ENCODE assay signal across 1 cellular context in the genomic region with DNA sequence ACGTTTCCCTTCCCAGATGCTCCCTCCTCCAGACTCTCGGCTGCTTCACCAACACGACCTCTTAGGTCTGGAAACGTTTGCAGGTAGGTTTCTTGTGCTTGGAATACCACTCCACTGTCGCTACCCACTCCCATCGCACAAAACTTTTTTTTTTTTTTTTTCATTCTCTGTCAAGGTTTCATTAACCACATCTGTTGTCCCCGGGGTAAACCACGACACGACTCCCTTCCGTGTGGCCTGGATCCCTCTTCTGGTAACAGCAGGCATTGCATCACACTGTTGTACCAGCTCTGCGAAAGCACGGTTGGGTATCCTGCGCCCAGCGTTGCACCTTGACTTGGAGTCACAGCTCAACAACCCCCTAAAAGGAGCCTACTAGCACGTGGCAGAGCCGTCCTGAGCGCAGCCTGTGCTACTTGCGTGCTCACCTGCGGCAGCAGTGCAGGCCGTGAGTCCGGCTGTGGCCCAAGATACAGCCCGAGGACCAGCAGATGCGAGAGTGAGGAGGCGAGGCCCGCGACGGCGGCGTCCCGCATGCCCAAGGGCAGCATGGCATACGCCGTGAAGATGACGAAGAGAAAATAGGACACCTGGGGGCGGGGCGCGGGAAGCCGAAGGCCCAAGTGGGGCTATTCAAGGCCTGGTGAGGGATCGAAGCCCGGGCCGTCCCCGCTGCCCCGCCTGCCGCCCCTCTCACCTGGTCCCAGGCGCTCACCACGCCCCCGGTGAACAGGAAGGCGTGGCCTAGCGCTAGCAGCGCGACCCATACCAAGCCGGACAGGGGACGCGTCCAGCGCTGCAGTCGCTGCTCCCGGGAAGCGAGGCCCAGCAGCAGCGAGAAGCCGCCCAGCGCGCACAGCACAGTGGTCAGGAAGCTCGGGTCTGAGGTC.
TF ChIP-seq lines count a peak whose summit lies in the region.

No MANE protein-coding gene starts in this region.

TF ChIP-seq in HepG2, 621 proteins besides CTCF, POLR2A, EP300 and RAD21 (continued from another document and continues in another):
- TF ChIP-seq, protein P1, sequence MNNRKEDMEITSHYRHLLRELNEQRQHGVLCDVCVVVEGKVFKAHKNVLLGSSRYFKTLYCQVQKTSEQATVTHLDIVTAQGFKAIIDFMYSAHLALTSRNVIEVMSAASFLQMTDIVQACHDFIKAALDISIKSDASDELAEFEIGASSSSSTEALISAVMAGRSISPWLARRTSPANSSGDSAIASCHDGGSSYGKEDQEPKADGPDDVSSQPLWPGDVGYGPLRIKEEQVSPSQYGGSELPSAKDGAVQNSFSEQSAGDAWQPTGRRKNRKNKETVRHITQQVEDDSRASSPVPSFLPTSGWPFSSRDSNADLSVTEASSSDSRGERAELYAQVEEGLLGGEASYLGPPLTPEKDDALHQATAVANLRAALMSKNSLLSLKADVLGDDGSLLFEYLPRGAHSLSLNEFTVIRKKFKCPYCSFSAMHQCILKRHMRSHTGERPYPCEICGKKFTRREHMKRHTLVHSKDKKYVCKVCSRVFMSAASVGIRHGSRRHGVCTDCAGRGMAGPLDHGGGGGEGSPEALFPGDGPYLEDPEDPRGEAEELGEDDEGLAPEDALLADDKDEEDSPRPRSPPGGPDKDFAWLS (CRISPR knock-in tag; IDR thresholded peaks at IDR 0.05; ENCODE audit: borderline replicate concordance) = peak; percentile 95
- TF ChIP-seq ZFYVE20 (CRISPR knock-in tag; IDR thresholded peaks at IDR 0.05; ENCODE audit: borderline replicate concordance, low read depth) (peak; percentile 96), GABPA (IDR thresholded peaks at IDR 0.05; ENCODE audit: low read depth, low read length) (no peak), GABPA (CRISPR knock-in tag; IDR thresholded peaks at IDR 0.05; ENCODE audit: low read depth) (no peak), KDM4B (CRISPR knock-in tag; IDR thresholded peaks at IDR 0.05) (no peak), ZNF367 (CRISPR knock-in tag; IDR thresholded peaks at IDR 0.05; ENCODE audit: borderline replicate concordance) (0 out of 2 replicates have a peak, but pooled peaks have one; percentile 28), FLYWCH1 (CRISPR knock-in tag; IDR thresholded peaks at IDR 0.05) (0 out of 2 replicates have a peak, but pooled peaks have one; percentile 0), THAP11 (CRISPR knock-in tag; IDR thresholded peaks at IDR 0.05) (no peak; the same call in none of the 2 replicates), ZSCAN29 (CRISPR knock-in tag; conservative IDR thresholded peaks at IDR 0.05) (peak; percentile 96), HMG20B (CRISPR knock-in tag; conservative IDR thresholded peaks at IDR 0.05) (peak; percentile 53; the same call in 1 of the 2 replicates), ZNF207 (IDR thresholded peaks at IDR 0.05; ENCODE audit: borderline replicate concordance) (no peak), RELA (CRISPR knock-in tag; IDR thresholded peaks at IDR 0.05) (peak; percentile 26; the same call in 1 of the 2 replicates), TCF7L2 (IDR thresholded peaks at IDR 0.05; ENCODE audit: low read depth, low read length) (no peak), MLLT10 (CRISPR knock-in tag; IDR thresholded peaks at IDR 0.05) (no peak), NFKB2 (CRISPR knock-in tag; IDR thresholded peaks at IDR 0.05; ENCODE audit: borderline replicate concordance) (peak; percentile 88; the same call in 1 of the 2 replicates), ZNF136 (CRISPR knock-in tag; IDR thresholded peaks at IDR 0.05; ENCODE audit: low read depth) (peak; percentile 96), KDM5B (CRISPR knock-in tag; IDR thresholded peaks at IDR 0.05; ENCODE audit: borderline replicate concordance) (peak; percentile 99), ETV6 (CRISPR knock-in tag; conservative IDR thresholded peaks at IDR 0.05) (peak; percentile 86), SIX4 (CRISPR knock-in tag; IDR thresholded peaks at IDR 0.05) (peak; percentile 33; the same call in 1 of the 2 replicates), ZNF703 (CRISPR knock-in tag; IDR thresholded peaks at IDR 0.05; ENCODE audit: borderline replicate concordance) (no peak), SMARCE1 (IDR thresholded peaks at IDR 0.05; ENCODE audit: borderline replicate concordance) (no peak), KLF9 (CRISPR knock-in tag; IDR thresholded peaks at IDR 0.05; ENCODE audit: low read depth) (peak; percentile 74; the same call in 1 of the 2 replicates), ZNF672 (CRISPR knock-in tag; IDR thresholded peaks at IDR 0.05) (no peak), ZNF160 (CRISPR knock-in tag; IDR thresholded peaks at IDR 0.05) (peak; percentile 13; the same call in 1 of the 2 replicates), CCDC6 (CRISPR knock-in tag; IDR thresholded peaks at IDR 0.05) (peak; percentile 90), NCOA2 (CRISPR knock-in tag; IDR thresholded peaks at IDR 0.05) (peak; percentile 45), ZNF891 (CRISPR knock-in tag; IDR thresholded peaks at IDR 0.05) (no peak; the same call in 1 of the 2 replicates), ZFP36 (IDR thresholded peaks at IDR 0.05; ENCODE audit: borderline replicate concordance, low read depth, low read length, partially characterized antibody) (no peak), ZNF724P (CRISPR knock-in tag; IDR thresholded peaks at IDR 0.05; ENCODE audit: borderline replicate concordance) (no peak; the same call in 1 of the 2 replicates), FIP1L1 (IDR thresholded peaks at IDR 0.05; ENCODE audit: borderline replicate concordance, insufficient read depth, low read depth, low read length) (no peak), FOXM1 (CRISPR knock-in tag; IDR thresholded peaks at IDR 0.05) (no peak), ZNF780A (CRISPR knock-in tag; IDR thresholded peaks at IDR 0.05) (peak; percentile 96), GPN1 (CRISPR knock-in tag; IDR thresholded peaks at IDR 0.05; ENCODE audit: borderline replicate concordance) (peak; percentile 87), BHLHE40 (IDR thresholded peaks at IDR 0.05; ENCODE audit: low read length) (no peak)
- TF ChIP-seq, protein P2, sequence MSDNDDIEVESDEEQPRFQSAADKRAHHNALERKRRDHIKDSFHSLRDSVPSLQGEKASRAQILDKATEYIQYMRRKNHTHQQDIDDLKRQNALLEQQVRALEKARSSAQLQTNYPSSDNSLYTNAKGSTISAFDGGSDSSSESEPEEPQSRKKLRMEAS (IDR thresholded peaks at IDR 0.05) = peak; percentile 98; the same call in 1 of the 2 replicates
- TF ChIP-seq, protein P3, sequence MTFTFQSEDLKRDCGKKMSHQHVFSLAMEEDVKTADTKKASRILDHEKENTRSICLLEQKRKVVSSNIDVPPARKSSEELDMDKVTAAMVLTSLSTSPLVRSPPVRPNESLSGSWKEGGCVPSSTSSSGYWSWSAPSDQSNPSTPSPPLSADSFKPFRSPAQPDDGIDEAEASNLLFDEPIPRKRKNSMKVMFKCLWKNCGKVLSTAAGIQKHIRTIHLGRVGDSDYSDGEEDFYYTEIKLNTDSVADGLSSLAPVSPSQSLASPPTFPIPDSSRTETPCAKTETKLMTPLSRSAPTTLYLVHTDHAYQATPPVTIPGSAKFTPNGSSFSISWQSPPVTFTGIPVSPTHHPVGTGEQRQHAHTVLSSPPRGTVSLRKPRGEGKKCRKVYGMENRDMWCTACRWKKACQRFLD (CRISPR knock-in tag; IDR thresholded peaks at IDR 0.05; ENCODE audit: borderline replicate concordance) = peak; percentile 98
- TF ChIP-seq, protein P4, sequence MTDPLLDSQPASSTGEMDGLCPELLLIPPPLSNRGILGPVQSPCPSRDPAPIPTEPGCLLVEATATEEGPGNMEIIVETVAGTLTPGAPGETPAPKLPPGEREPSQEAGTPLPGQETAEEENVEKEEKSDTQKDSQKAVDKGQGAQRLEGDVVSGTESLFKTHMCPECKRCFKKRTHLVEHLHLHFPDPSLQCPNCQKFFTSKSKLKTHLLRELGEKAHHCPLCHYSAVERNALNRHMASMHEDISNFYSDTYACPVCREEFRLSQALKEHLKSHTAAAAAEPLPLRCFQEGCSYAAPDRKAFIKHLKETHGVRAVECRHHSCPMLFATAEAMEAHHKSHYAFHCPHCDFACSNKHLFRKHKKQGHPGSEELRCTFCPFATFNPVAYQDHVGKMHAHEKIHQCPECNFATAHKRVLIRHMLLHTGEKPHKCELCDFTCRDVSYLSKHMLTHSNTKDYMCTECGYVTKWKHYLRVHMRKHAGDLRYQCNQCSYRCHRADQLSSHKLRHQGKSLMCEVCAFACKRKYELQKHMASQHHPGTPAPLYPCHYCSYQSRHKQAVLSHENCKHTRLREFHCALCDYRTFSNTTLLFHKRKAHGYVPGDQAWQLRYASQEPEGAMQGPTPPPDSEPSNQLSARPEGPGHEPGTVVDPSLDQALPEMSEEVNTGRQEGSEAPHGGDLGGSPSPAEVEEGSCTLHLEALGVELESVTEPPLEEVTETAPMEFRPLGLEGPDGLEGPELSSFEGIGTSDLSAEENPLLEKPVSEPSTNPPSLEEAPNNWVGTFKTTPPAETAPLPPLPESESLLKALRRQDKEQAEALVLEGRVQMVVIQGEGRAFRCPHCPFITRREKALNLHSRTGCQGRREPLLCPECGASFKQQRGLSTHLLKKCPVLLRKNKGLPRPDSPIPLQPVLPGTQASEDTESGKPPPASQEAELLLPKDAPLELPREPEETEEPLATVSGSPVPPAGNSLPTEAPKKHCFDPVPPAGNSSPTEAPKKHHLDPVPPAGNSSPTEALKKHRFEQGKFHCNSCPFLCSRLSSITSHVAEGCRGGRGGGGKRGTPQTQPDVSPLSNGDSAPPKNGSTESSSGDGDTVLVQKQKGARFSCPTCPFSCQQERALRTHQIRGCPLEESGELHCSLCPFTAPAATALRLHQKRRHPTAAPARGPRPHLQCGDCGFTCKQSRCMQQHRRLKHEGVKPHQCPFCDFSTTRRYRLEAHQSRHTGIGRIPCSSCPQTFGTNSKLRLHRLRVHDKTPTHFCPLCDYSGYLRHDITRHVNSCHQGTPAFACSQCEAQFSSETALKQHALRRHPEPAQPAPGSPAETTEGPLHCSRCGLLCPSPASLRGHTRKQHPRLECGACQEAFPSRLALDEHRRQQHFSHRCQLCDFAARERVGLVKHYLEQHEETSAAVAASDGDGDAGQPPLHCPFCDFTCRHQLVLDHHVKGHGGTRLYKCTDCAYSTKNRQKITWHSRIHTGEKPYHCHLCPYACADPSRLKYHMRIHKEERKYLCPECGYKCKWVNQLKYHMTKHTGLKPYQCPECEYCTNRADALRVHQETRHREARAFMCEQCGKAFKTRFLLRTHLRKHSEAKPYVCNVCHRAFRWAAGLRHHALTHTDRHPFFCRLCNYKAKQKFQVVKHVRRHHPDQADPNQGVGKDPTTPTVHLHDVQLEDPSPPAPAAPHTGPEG (CRISPR knock-in tag; IDR thresholded peaks at IDR 0.05) = peak; percentile 61
- TF ChIP-seq, protein P5, sequence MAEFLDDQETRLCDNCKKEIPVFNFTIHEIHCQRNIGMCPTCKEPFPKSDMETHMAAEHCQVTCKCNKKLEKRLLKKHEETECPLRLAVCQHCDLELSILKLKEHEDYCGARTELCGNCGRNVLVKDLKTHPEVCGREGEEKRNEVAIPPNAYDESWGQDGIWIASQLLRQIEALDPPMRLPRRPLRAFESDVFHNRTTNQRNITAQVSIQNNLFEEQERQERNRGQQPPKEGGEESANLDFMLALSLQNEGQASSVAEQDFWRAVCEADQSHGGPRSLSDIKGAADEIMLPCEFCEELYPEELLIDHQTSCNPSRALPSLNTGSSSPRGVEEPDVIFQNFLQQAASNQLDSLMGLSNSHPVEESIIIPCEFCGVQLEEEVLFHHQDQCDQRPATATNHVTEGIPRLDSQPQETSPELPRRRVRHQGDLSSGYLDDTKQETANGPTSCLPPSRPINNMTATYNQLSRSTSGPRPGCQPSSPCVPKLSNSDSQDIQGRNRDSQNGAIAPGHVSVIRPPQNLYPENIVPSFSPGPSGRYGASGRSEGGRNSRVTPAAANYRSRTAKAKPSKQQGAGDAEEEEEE (CRISPR knock-in tag; IDR thresholded peaks at IDR 0.05; ENCODE audit: borderline replicate concordance) = peak; percentile 99
- TF ChIP-seq, protein P6, sequence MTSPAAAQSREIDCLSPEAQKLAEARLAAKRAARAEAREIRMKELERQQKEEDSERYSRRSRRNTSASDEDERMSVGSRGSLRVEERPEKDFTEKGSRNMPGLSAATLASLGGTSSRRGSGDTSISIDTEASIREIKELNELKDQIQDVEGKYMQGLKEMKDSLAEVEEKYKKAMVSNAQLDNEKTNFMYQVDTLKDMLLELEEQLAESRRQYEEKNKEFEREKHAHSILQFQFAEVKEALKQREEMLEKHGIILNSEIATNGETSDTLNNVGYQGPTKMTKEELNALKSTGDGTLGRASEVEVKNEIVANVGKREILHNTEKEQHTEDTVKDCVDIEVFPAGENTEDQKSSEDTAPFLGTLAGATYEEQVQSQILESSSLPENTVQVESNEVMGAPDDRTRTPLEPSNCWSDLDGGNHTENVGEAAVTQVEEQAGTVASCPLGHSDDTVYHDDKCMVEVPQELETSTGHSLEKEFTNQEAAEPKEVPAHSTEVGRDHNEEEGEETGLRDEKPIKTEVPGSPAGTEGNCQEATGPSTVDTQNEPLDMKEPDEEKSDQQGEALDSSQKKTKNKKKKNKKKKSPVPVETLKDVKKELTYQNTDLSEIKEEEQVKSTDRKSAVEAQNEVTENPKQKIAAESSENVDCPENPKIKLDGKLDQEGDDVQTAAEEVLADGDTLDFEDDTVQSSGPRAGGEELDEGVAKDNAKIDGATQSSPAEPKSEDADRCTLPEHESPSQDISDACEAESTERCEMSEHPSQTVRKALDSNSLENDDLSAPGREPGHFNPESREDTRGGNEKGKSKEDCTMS (CRISPR knock-in tag; conservative IDR thresholded peaks at IDR 0.05) = no peak
- TF ChIP-seq, protein P7, sequence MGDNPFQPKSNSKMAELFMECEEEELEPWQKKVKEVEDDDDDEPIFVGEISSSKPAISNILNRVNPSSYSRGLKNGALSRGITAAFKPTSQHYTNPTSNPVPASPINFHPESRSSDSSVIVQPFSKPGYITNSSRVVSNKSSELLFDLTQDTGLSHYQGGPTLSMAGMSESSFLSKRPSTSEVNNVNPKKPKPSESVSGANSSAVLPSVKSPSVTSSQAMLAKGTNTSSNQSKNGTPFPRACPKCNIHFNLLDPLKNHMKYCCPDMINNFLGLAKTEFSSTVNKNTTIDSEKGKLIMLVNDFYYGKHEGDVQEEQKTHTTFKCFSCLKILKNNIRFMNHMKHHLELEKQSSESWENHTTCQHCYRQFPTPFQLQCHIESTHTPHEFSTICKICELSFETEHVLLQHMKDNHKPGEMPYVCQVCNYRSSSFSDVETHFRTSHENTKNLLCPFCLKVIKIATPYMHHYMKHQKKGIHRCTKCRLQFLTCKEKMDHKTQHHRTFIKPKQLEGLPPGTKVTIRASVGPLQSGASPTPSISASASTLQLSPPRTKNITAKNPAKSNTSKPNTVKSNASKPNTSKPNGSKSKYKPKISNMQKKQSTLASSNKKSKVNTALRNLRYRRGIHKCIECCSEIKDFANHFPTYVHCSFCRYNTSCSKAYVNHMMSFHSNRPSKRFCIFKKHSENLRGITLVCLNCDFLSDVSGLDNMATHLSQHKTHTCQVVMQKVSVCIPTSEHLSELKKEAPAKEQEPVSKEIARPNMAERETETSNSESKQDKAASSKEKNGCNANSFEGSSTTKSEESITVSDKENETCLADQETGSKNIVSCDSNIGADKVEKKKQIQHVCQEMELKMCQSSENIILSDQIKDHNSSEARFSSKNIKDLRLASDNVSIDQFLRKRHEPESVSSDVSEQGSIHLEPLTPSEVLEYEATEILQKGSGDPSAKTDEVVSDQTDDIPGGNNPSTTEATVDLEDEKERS (CRISPR knock-in tag; IDR thresholded peaks at IDR 0.05) = peak; percentile 93; the same call in 1 of the 2 replicates
- TF ChIP-seq, protein P8, sequence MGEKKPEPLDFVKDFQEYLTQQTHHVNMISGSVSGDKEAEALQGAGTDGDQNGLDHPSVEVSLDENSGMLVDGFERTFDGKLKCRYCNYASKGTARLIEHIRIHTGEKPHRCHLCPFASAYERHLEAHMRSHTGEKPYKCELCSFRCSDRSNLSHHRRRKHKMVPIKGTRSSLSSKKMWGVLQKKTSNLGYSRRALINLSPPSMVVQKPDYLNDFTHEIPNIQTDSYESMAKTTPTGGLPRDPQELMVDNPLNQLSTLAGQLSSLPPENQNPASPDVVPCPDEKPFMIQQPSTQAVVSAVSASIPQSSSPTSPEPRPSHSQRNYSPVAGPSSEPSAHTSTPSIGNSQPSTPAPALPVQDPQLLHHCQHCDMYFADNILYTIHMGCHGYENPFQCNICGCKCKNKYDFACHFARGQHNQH (CRISPR knock-in tag; IDR thresholded peaks at IDR 0.05) = peak; percentile 88; the same call in 1 of the 2 replicates
